Comparison of ENCODE assay signal across 11 cellular contexts in the genomic region with DNA sequence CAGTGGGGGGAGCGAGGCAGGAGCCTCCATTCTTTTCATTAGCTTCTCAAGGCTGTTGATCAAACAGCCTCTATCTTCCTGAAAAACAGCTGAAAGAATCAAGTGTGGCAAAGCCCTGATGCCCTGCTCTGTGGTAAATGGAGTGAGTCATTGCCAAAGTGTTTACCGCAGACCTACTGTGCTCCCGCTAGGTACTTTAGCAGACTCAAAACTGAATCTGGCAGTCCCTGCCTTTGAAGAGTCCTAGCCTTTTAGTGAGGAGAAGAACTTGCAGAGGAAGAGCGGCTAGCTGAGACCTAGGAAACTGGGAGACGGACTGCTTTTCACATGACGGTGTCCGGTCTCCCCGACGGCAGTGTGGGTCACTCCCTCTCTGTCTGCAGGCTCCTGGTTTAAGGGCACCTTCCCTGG. TPM values are rescaled to one million over a fixed set of nuclear protein-coding genes. Genes with fewer than 3 reads are reported as not detected.
DNase-seq lines count a peak whose midpoint lies in the region; ATAC-seq, FAIRE-seq and TF ChIP-seq lines count a peak whose summit lies in the region.
"Had no signal": no experiment of that assay in that cellular context is flagged by ENCODE, and none has a peak within 500 bp of the region (broad histone marks: within the 10 kb centered on the region; RNA-seq: fewer than 3 reads in every experiment).

No MANE protein-coding gene starts in this region.

- no peak overlapping the region for H3K18ac ChIP-seq in neuronal stem cell (ENCODE audit: low read length)

- H3K27ac ChIP-seq in neuronal stem cell (replicated peaks; ENCODE audit: low read length) = no peak overlapping the region
- H3K27ac ChIP-seq in MM.1S (ENCODE audit: low read length) = no peak overlapping the region

- H3K4me3 ChIP-seq in BJ (ENCODE audit: low read depth, low read length) = 0 out of 2 replicates have a peak overlapping the region, but pooled peaks have one; percentile 7
- no peak overlapping the region for H3K4me3 ChIP-seq in neuronal stem cell (ENCODE audit: low read length in 2 of 2)
- no peak overlapping the region for H3K4me3 ChIP-seq in MM.1S (ENCODE audit: low read length)

- H3K23ac ChIP-seq in neuronal stem cell (ENCODE audit: low read depth, low read length, poor library complexity) = peak overlapping the region; percentile 6

- no peak overlapping the region for H3K4ac ChIP-seq in neuronal stem cell (ENCODE audit: low read length)

- no peak overlapping the region for H3K27ac Mint-ChIP-seq in activated naive CD8-positive, alpha-beta T cell treated with anti-CD3 and anti-CD28 coated beads, Interleukin-2, amount 50 U/mL, for 24 hours
- no peak overlapping the region for H3K27ac Mint-ChIP-seq in endothelial cell (ENCODE audit: unreplicated experiment)
- H3K27ac Mint-ChIP-seq: activated naive CD4-positive, alpha-beta T cell treated with anti-CD3 and anti-CD28 coated beads, Interleukin-2, amount 50 U/mL, for 72 hours; T-helper 1 cell treated with Interleukin-12 subunit alpha and Interleukin-12 subunit beta and Interleukin-4 antibody, amounts not matched to agents 30 μg/mL and 1 μg/mL, for 36 hours had no signal

- H4K8ac ChIP-seq in neuronal stem cell (ENCODE audit: low read depth, low read length) = no peak overlapping the region

- no peak overlapping the region for H2AK5ac ChIP-seq in neuronal stem cell (ENCODE audit: low read depth, low read length)

- H4K20me1 ChIP-seq in MM.1S (ENCODE audit: insufficient read depth, low read length) = peaks cover 5% of the 10 kb centered on the region; the same call in 1 of the 2 replicates

- H3K9me3 ChIP-seq in neuronal stem cell (replicated peaks in 1 of 2; ENCODE audit: control insufficient read depth in 2 of 2, insufficient read depth in 1 of 2, low read depth in 1 of 2, low read length in 2 of 2) (no peaks in the 10 kb centered on the region), MM.1S (replicated peaks; ENCODE audit: insufficient read depth, low read length) (no peaks in the 10 kb centered on the region)

- peaks cover 5% of the 10 kb centered on the region for H3K27me3 Mint-ChIP-seq in activated naive CD8-positive, alpha-beta T cell treated with anti-CD3 and anti-CD28 coated beads, Interleukin-2, amount 50 U/mL, for 24 hours
- peaks cover 13% of the 10 kb centered on the region for H3K27me3 Mint-ChIP-seq in endothelial cell (ENCODE audit: unreplicated experiment)

- H3K27me3 ChIP-seq in BJ (ENCODE audit: control insufficient read depth, insufficient read depth, low read length) = no peaks in the 10 kb centered on the region
- peaks cover 14 to 36% (median 31%) of the 10 kb centered on the region in 3 experiments for H3K27me3 ChIP-seq in neuronal stem cell (ENCODE audit: control insufficient read depth in 3 of 3, insufficient read depth in 3 of 3, low read depth in 1 of 3, low read length in 3 of 3)
- no peaks in the 10 kb centered on the region for H3K27me3 ChIP-seq in MM.1S (replicated peaks; ENCODE audit: insufficient read depth, low read length)

- H3K4me1 Mint-ChIP-seq in activated naive CD8-positive, alpha-beta T cell treated with anti-CD3 and anti-CD28 coated beads, Interleukin-2, amount 50 U/mL, for 24 hours = peaks cover 26% of the 10 kb centered on the region
- peaks cover 5% of the 10 kb centered on the region for H3K4me1 Mint-ChIP-seq in endothelial cell (ENCODE audit: unreplicated experiment)

- H3K9me3 Mint-ChIP-seq in activated naive CD8-positive, alpha-beta T cell treated with anti-CD3 and anti-CD28 coated beads, Interleukin-2, amount 50 U/mL, for 24 hours = no peaks in the 10 kb centered on the region
- H3K9me3 Mint-ChIP-seq in endothelial cell (ENCODE audit: unreplicated experiment) = no peaks in the 10 kb centered on the region
- H3K9me3 Mint-ChIP-seq: activated naive CD4-positive, alpha-beta T cell treated with anti-CD3 and anti-CD28 coated beads, Interleukin-2, amount 50 U/mL, for 72 hours; T-helper 1 cell treated with Interleukin-12 subunit alpha and Interleukin-12 subunit beta and Interleukin-4 antibody, amounts not matched to agents 30 μg/mL and 1 μg/mL, for 36 hours had no signal

- H2BK12ac ChIP-seq in neuronal stem cell (ENCODE audit: low read length) = no peak overlapping the region

- TF ChIP-seq CTCF in BJ (IDR thresholded peaks at IDR 0.05; ENCODE audit: insufficient read depth, low read depth, low read length) (no peak), MM.1S (IDR thresholded peaks at IDR 0.05; ENCODE audit: low read length) (no peak), endothelial cell (IDR thresholded peaks at IDR 0.05; ENCODE audit: unreplicated experiment) (no peak)

- H3K4me1 ChIP-seq in neuronal stem cell (ENCODE audit: control insufficient read depth in 2 of 2, insufficient read depth in 1 of 2, low read depth in 1 of 2, low read length in 2 of 2) (peaks cover 20 to 25% of the 10 kb centered on the region in 2 donors), MM.1S (ENCODE audit: low read length) (0 out of 2 replicates have a peak, but pooled peaks cover 5% of the 10 kb centered on the region)

- peak overlapping the region; percentile 17 for H3K14ac ChIP-seq in neuronal stem cell (ENCODE audit: low read length)

- H3K36me3 Mint-ChIP-seq in activated naive CD8-positive, alpha-beta T cell treated with anti-CD3 and anti-CD28 coated beads, Interleukin-2, amount 50 U/mL, for 24 hours (ENCODE audit: low read depth) = peaks cover 4% of the 10 kb centered on the region
- H3K36me3 Mint-ChIP-seq in endothelial cell (ENCODE audit: low read depth, unreplicated experiment) = no peaks in the 10 kb centered on the region

- H2BK5ac ChIP-seq in neuronal stem cell (ENCODE audit: low read length) = no peak overlapping the region

- no peaks in the 10 kb centered on the region for H3K9me2 ChIP-seq in MM.1S (replicated peaks; ENCODE audit: insufficient read depth, low read length)

- H3K4me2 ChIP-seq in neuronal stem cell (ENCODE audit: insufficient read depth, low read length, poor library complexity, severe bottlenecking) (peak overlapping the region; percentile 24), MM.1S (ENCODE audit: low read depth, low read length) (no peak overlapping the region)

- H4K91ac ChIP-seq in neuronal stem cell (ENCODE audit: low read depth, low read length, poor library complexity) = no peak overlapping the region

- peaks cover 8% of the 10 kb centered on the region for H3F3A ChIP-seq in MM.1S (ENCODE audit: insufficient read depth, low read length)

- ATAC-seq in activated naive CD8-positive, alpha-beta T cell treated with anti-CD3 and anti-CD28 coated beads, Interleukin-2, amount 50 U/mL, for 24 hours = no peak
- ATAC-seq: activated naive CD4-positive, alpha-beta T cell treated with anti-CD3 and anti-CD28 coated beads, Interleukin-2, amount 50 U/mL, for 72 hours had no signal

- H2BK120ac ChIP-seq in neuronal stem cell (ENCODE audit: low read depth, low read length) = no peak overlapping the region

- no peaks in the 10 kb centered on the region for H3K79me1 ChIP-seq in neuronal stem cell (ENCODE audit: low read depth, low read length)

- WGBS in neuronal stem cell (ENCODE audit: extremely low coverage in 2 of 2, insufficient read length in 2 of 2, insufficient replicate concordance in 1 of 2), 2 donors = no CpG with 5 or more reads among the region's 9 CpGs

- CTCF ChIA-PET in BJ (lab: Yijun Ruan, JAX) = interaction anchor here (1.4 to 2.7 kb wide), 3 partner anchors 16 to 112 kb away, joined by 3 to 15 read pairs (median 4); no protein-coding TSS in a partner anchor

- H3K4me3 Mint-ChIP-seq in activated naive CD8-positive, alpha-beta T cell treated with anti-CD3 and anti-CD28 coated beads, Interleukin-2, amount 50 U/mL, for 24 hours = peak overlapping the region; percentile 90
- no peak overlapping the region for H3K4me3 Mint-ChIP-seq in endothelial cell (ENCODE audit: unreplicated experiment)
- H3K4me3 Mint-ChIP-seq: T-helper 1 cell treated with Interleukin-12 subunit alpha and Interleukin-12 subunit beta and Interleukin-4 antibody, amounts not matched to agents 30 μg/mL and 1 μg/mL, for 36 hours had no signal

- H3K79me2 ChIP-seq in MM.1S (ENCODE audit: low read length) = peaks cover 73% of the 10 kb centered on the region

- peak; percentile 63 for FAIRE-seq in GM18507 (lab: Jason Lieb, UNC)

- POLR2A ChIA-PET in BJ (lab: Charles Lee) = interaction anchor here (0.6 kb wide), 1 partner anchor 65 kb away, joined by 3 read pairs; no protein-coding TSS in a partner anchor

- H3K9ac ChIP-seq in neuronal stem cell (ENCODE audit: low read depth, low read length, poor library complexity) (peak overlapping the region; percentile 30), MM.1S (ENCODE audit: low read length) (no peak overlapping the region)

- H2AFZ ChIP-seq in neuronal stem cell (ENCODE audit: low read length) (no peak overlapping the region), MM.1S (ENCODE audit: low read length) (no peak overlapping the region)

- no peak overlapping the region for H2BK15ac ChIP-seq in neuronal stem cell (ENCODE audit: low read length)

- DNase-seq in BJ (ENCODE audit: low read depth) (no peak), GM18507 (ENCODE audit: extremely low spot score, insufficient read length, low read depth) (no peak), neuronal stem cell (ENCODE audit: low spot score) (no peak), RPMI8226 (no peak), MM.1S (no peak), endothelial cell (ENCODE audit: low spot score) (no peak)
- no peak for DNase-seq in activated naive CD8-positive, alpha-beta T cell treated with anti-CD3 and anti-CD28 coated beads, Interleukin-2, amount 50 U/mL, for 24 hours
- no peak for DNase-seq in activated effector memory CD4-positive, alpha-beta T cell treated with anti-CD3 and anti-CD28 coated beads, Interleukin-2, amount 50 U/mL, for 16 hours
- DNase-seq: GDM1 had no signal

- H3K36me3 ChIP-seq in BJ (ENCODE audit: control insufficient read depth, insufficient read depth, low read length) = no peaks in the 10 kb centered on the region
- no peaks in the 10 kb centered on the region for H3K36me3 ChIP-seq in neuronal stem cell (replicated peaks in 1 of 2; ENCODE audit: control insufficient read depth in 2 of 2, insufficient read depth in 2 of 2, low read length in 2 of 2)
- no peaks in the 10 kb centered on the region for H3K36me3 ChIP-seq in MM.1S (replicated peaks; ENCODE audit: insufficient read depth, low read length)

RNA-seq across cellular contexts. Expression of a gene that starts 3.3 kb away (rescaled TPM):
- 2.4 and 3.4 TPM in 2 replicates for polyA plus RNA-seq in BJ (2011; rRNA removed)
- 9.7 and 9.8 TPM in 2 replicates for polyA minus RNA-seq in BJ (2011; rRNA and poly(A)+ RNA removed)
- polyA plus RNA-seq in neuronal stem cell (2013, experiment 1 of 2) = 4.1 TPM
- polyA plus RNA-seq in neuronal stem cell (2013, experiment 2 of 2) = 4.5 TPM
- 7.0 TPM for total RNA-seq in endothelial cell (ENCODE audit: unreplicated experiment)
